In the genomic region with DNA sequence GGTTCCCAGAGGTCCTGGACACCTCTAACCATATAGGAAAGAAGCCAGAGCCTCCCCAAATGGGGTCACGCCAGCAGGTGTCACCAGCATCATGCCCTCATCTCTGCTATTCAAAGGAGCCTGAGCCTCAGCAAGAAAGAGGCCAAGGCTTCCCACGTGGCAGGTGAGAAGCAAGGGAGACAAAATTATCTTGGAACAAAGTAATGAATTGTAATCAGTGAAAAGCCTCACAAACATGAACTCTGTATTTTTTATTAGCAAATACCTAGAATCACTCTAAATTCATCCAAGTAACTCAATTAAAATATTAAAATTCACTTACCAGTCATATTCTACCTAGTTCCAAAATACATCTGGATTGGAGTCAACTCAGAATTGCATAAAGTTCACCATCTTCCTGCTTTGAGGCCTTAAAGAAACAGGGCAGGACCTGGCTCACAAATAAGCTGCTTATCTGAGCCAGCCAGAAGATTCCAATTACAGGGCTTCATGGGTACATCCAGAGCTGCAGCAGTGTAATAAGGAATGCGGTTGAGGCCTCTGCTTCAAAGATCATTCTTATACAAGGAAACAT, we compare ENCODE assay signal across 1 cellular context.
TF ChIP-seq lines count a peak whose summit lies in the region.

No MANE protein-coding gene starts in this region.

TF ChIP-seq in HCT116, 20 proteins besides CTCF, POLR2A, EP300 and RAD21 (continued from another document):
- TF ChIP-seq, protein P1, sequence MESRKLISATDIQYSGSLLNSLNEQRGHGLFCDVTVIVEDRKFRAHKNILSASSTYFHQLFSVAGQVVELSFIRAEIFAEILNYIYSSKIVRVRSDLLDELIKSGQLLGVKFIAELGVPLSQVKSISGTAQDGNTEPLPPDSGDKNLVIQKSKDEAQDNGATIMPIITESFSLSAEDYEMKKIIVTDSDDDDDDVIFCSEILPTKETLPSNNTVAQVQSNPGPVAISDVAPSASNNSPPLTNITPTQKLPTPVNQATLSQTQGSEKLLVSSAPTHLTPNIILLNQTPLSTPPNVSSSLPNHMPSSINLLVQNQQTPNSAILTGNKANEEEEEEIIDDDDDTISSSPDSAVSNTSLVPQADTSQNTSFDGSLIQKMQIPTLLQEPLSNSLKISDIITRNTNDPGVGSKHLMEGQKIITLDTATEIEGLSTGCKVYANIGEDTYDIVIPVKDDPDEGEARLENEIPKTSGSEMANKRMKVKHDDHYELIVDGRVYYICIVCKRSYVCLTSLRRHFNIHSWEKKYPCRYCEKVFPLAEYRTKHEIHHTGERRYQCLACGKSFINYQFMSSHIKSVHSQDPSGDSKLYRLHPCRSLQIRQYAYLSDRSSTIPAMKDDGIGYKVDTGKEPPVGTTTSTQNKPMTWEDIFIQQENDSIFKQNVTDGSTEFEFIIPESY (IDR thresholded peaks at IDR 0.05; ENCODE audit: extremely low read depth, insufficient replicate concordance, low read length): no peak
TF ChIP-seq in HCT116: peak in this region for 0.
